In the genomic region with DNA sequence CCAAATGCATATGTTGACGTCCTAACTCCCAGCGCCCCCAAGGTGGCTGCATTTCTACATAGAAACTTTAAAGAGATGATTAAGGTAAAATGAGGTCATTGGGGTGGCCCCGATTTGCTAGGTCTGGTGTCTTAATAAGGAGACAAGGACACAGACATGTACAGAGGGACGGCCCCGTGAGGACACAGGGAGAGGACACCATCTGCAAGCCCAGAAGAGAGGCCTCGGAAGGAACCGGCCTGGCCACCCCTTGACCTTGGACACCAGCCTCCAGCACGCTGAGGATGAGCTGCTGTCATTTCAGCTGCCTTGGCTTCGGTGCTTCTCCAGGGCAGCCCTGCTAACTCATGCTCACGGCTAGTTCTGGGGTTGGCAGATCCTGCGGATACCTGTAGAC, we compare ENCODE assay signal across 27 cellular contexts.
DNase-seq lines count a peak whose midpoint lies in the region; ATAC-seq, FAIRE-seq and TF ChIP-seq lines count a peak whose summit lies in the region.
"Had no signal": no experiment of that assay in that cellular context is flagged by ENCODE, and none has a peak within 500 bp of the region (broad histone marks: within the 10 kb centered on the region; RNA-seq: fewer than 3 reads in every experiment).

No MANE protein-coding gene starts in this region.

- no peak overlapping the region for H3K4me3 ChIP-seq in right lobe of liver
- no peak overlapping the region for H3K4me3 ChIP-seq in HepG2 (replicated peaks in 1 of 3; ENCODE audit: insufficient read depth in 1 of 3, low read depth in 2 of 3, low read length in 3 of 3)
- H3K4me3 ChIP-seq in colonic mucosa = no peak overlapping the region
- H3K4me3 ChIP-seq: adrenal gland, body of pancreas, K562, ovary had no signal

- WGBS in right lobe of liver (ENCODE audit: insufficient coverage, low coverage, low lambda C conversion rate, missing lambda C conversion rate) = 74% methylated on average over 3 of the region's 11 CpGs
- WGBS in HepG2 (ENCODE audit: low lambda C conversion rate) = 22% methylated on average over 9 of the region's 11 CpGs

- no peak for TF ChIP-seq CTCF in right lobe of liver (IDR thresholded peaks at IDR 0.05)
- no peak for TF ChIP-seq CTCF in HepG2 (CRISPR knock-in tag; IDR thresholded peaks at IDR 0.05)
- no peak for TF ChIP-seq CTCF in colonic mucosa (IDR thresholded peaks at IDR 0.05)
- TF ChIP-seq CTCF in progenitor cell of endocrine pancreas (IDR thresholded peaks at IDR 0.05; ENCODE audit: unreplicated experiment) = no peak

- no peaks in the 10 kb centered on the region for H3K4me1 Mint-ChIP-seq in progenitor cell of endocrine pancreas (ENCODE audit: low read depth)
- H3K4me1 Mint-ChIP-seq: B cell had no signal

- TF ChIP-seq EP300 in HepG2 (IDR thresholded peaks at IDR 0.05; ENCODE audit: low read depth in 2 of 2, low read length in 2 of 2) = no peak
- TF ChIP-seq EP300 in HepG2 (CRISPR knock-in tag; IDR thresholded peaks at IDR 0.05; ENCODE audit: borderline replicate concordance) = no peak

- POLR2A ChIA-PET in HepG2 (lab: Yijun Ruan, JAX) = no interaction called here

- peaks cover 34% of the 10 kb centered on the region for H3K27me3 Mint-ChIP-seq in progenitor cell of endocrine pancreas

- TF ChIP-seq RAD21 in HepG2 (CRISPR knock-in tag; IDR thresholded peaks at IDR 0.05) = no peak

- H3K36me3 ChIP-seq in right lobe of liver (no peaks in the 10 kb centered on the region), HepG2 (replicated peaks in 1 of 2; ENCODE audit: control insufficient read depth in 1 of 2, insufficient read depth in 2 of 2, low read length in 2 of 2) (no peaks in the 10 kb centered on the region), colonic mucosa (no peaks in the 10 kb centered on the region)
- H3K36me3 ChIP-seq: adrenal gland, ovary had no signal

- CTCF ChIA-PET in HepG2 (lab: Yijun Ruan, JAX; ENCODE audit: low intra/inter-chr PET ratio, low total read pairs) = no interaction called here

- H4K20me1 ChIP-seq in HepG2 (ENCODE audit: insufficient read depth, low read length) = no peaks in the 10 kb centered on the region

- H3K27ac ChIP-seq in right lobe of liver (no peak overlapping the region), HepG2 (ENCODE audit: extremely low read length, insufficient read depth, low read length) (no peak overlapping the region), colonic mucosa (no peak overlapping the region)
- H3K27ac ChIP-seq: adrenal gland, body of pancreas, ovary had no signal

- no peaks in the 10 kb centered on the region for H3K79me2 ChIP-seq in HepG2 (ENCODE audit: insufficient read depth, low read length)

- TF ChIP-seq POLR2A in right lobe of liver (IDR thresholded peaks at IDR 0.05) (no peak), HepG2 (IDR thresholded peaks at IDR 0.05; ENCODE audit: insufficient read depth in 1 of 2, low read depth in 2 of 2, low read length in 2 of 2) (no peak)

- H3K27me3 ChIP-seq in right lobe of liver (no peaks in the 10 kb centered on the region), HepG2 (ENCODE audit: control insufficient read depth in 1 of 2, insufficient read depth in 2 of 2, low read length in 2 of 2) (peaks cover 13 to 64% of the 10 kb centered on the region in 2 experiments), colonic mucosa (no peaks in the 10 kb centered on the region)
- H3K27me3 ChIP-seq: adrenal gland, body of pancreas, ovary had no signal

- no peak overlapping the region for H2AFZ ChIP-seq in HepG2 (ENCODE audit: low read length)

- H3K4me3 Mint-ChIP-seq in progenitor cell of endocrine pancreas (ENCODE audit: low read depth) = no peak overlapping the region
- H3K4me3 Mint-ChIP-seq: activated CD8-positive, alpha-beta T cell treated with anti-CD3 and anti-CD28 coated beads for 36 hours; activated T-cell treated with anti-CD3 and anti-CD28 coated beads, Interleukin-2, amount 50 U/mL, for 24 hours; B cell had no signal

- H3K4me1 ChIP-seq in right lobe of liver (no peaks in the 10 kb centered on the region), HepG2 (ENCODE audit: insufficient read depth, low read length) (no peaks in the 10 kb centered on the region), colonic mucosa (no peaks in the 10 kb centered on the region)
- H3K4me1 ChIP-seq: adrenal gland, body of pancreas had no signal

- H3K27ac Mint-ChIP-seq in progenitor cell of endocrine pancreas = no peak overlapping the region
- H3K27ac Mint-ChIP-seq: activated CD8-positive, alpha-beta T cell treated with anti-CD3 and anti-CD28 coated beads for 36 hours; activated T-cell treated with anti-CD3 and anti-CD28 coated beads, Interleukin-2, amount 50 U/mL, for 24 hours; B cell; CD8-positive, alpha-beta memory T cell; mesothelial cell of epicardium had no signal

- no peaks in the 10 kb centered on the region for H3K36me3 Mint-ChIP-seq in progenitor cell of endocrine pancreas (ENCODE audit: insufficient read depth)
- H3K36me3 Mint-ChIP-seq: CD8-positive, alpha-beta memory T cell; mesothelial cell of epicardium; naive thymus-derived CD4-positive, alpha-beta T cell had no signal

- no peak overlapping the region for H3K4me2 ChIP-seq in HepG2 (ENCODE audit: low read depth, low read length)

- ATAC-seq in right lobe of liver = no peak
- no peak for ATAC-seq in HepG2
- no peak for ATAC-seq in HG03108 (IDR thresholded peaks at IDR 0.05; ENCODE audit: unreplicated experiment)
- ATAC-seq in SK-N-SH treated with all-trans-retinoic acid at 6 μM for 48 hours = no peak
- ATAC-seq: activated CD8-positive, alpha-beta T cell treated with anti-CD3 and anti-CD28 coated beads for 36 hours; body of pancreas; K562; left ventricle myocardium superior; naive thymus-derived CD4-positive, alpha-beta T cell had no signal

- in situ Hi-C loops in HepG2 (cut with HindIII; ENCODE audit: extremely low pct_ligation_motif_present, low pct_unique_long_range_greater_than_20kb) = no loop called here

- intact Hi-C loops in right lobe of liver (cut with DNase I) = no loop called here
- intact Hi-C loops in HepG2 (cut with micrococcal nuclease; ENCODE audit: unreplicated experiment) = no loop called here
- intact Hi-C loops in colonic mucosa (cut with DNase I) = no loop called here

- H3K9me3 ChIP-seq in right lobe of liver (no peaks in the 10 kb centered on the region), HepG2 (ENCODE audit: low read length) (no peaks in the 10 kb centered on the region), colonic mucosa (no peaks in the 10 kb centered on the region)
- H3K9me3 ChIP-seq: adrenal gland, body of pancreas, ovary had no signal

- peak in 2 of 3 donors; percentile 8 to 24 for DNase-seq in right lobe of liver
- DNase-seq in HepG2 (ENCODE audit: low spot score) = no peak
- DNase-seq in colonic mucosa = peak; percentile 6
- DNase-seq in progenitor cell of endocrine pancreas (ENCODE audit: low spot score, unreplicated experiment) = peak; percentile 6
- no peak for DNase-seq in NCI-H226
- DNase-seq: activated CD8-positive, alpha-beta T cell treated with anti-CD3 and anti-CD28 coated beads for 36 hours; activated naive CD4-positive, alpha-beta T cell; body of pancreas; cerebellar nuclear complex; left ventricle myocardium superior; NCI-H1092 treated with DMSO at 0.1 percent for 48 hours; NCI-H187; NCI-H69; SIG-M5; stimulated activated CD4-positive, alpha-beta T cell treated with anti-CD3 and anti-CD28 coated beads, Interleukin-4, amount 100 ng/mL, for 1 hour; stimulated activated naive CD4-positive, alpha-beta T cell; SW 1271 had no signal

- BruUV-seq in HepG2 (replicated peaks; lab: Mats Ljungman, UMichigan) = no TSS peak

- no peak for FAIRE-seq in HepG2 (lab: Jason Lieb, UNC)
- FAIRE-seq: K562 had no signal

- H3K9ac ChIP-seq in HepG2 (ENCODE audit: insufficient read depth, low read depth, low read length) (no peak overlapping the region), colonic mucosa (ENCODE audit: low read depth in 2 of 2, low read length in 2 of 2) (no peak overlapping the region)

- no peaks in the 10 kb centered on the region for H3K9me3 Mint-ChIP-seq in progenitor cell of endocrine pancreas (ENCODE audit: low read depth)
- H3K9me3 Mint-ChIP-seq: activated CD8-positive, alpha-beta T cell treated with anti-CD3 and anti-CD28 coated beads for 36 hours; activated T-cell treated with anti-CD3 and anti-CD28 coated beads, Interleukin-2, amount 50 U/mL, for 24 hours; CD8-positive, alpha-beta memory T cell; mesothelial cell of epicardium; naive thymus-derived CD4-positive, alpha-beta T cell had no signal

TF ChIP-seq in HepG2, 621 proteins besides CTCF, POLR2A, EP300 and RAD21 (continues in another document):
- TF ChIP-seq NR2F1 (CRISPR knock-in tag; IDR thresholded peaks at IDR 0.05) (no peak), KDM3A (CRISPR knock-in tag; IDR thresholded peaks at IDR 0.05; ENCODE audit: low read depth) (no peak), ZSCAN31 (CRISPR knock-in tag; IDR thresholded peaks at IDR 0.05; ENCODE audit: low read depth) (no peak)
- TF ChIP-seq, protein P1, sequence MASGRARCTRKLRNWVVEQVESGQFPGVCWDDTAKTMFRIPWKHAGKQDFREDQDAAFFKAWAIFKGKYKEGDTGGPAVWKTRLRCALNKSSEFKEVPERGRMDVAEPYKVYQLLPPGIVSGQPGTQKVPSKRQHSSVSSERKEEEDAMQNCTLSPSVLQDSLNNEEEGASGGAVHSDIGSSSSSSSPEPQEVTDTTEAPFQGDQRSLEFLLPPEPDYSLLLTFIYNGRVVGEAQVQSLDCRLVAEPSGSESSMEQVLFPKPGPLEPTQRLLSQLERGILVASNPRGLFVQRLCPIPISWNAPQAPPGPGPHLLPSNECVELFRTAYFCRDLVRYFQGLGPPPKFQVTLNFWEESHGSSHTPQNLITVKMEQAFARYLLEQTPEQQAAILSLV (CRISPR knock-in tag; IDR thresholded peaks at IDR 0.05; ENCODE audit: borderline replicate concordance) = no peak

TF ChIP-seq in SK-N-SH treated with all-trans-retinoic acid at 6 μM for 48 hours, 23 proteins besides CTCF, POLR2A, EP300 and RAD21:
- TF ChIP-seq ZNF565 (CRISPR knock-in tag; conservative IDR thresholded peaks at IDR 0.05; ENCODE audit: low read depth) (no peak), ARNTL (CRISPR knock-in tag; IDR thresholded peaks at IDR 0.05; ENCODE audit: borderline replicate concordance, low read depth) (no peak), PPARA (CRISPR knock-in tag; IDR thresholded peaks at IDR 0.05; ENCODE audit: borderline replicate concordance) (no peak), ZFP3 (CRISPR knock-in tag; IDR thresholded peaks at IDR 0.05) (no peak), TOX (CRISPR knock-in tag; IDR thresholded peaks at IDR 0.05; ENCODE audit: borderline replicate concordance) (no peak)
- TF ChIP-seq, protein P2, sequence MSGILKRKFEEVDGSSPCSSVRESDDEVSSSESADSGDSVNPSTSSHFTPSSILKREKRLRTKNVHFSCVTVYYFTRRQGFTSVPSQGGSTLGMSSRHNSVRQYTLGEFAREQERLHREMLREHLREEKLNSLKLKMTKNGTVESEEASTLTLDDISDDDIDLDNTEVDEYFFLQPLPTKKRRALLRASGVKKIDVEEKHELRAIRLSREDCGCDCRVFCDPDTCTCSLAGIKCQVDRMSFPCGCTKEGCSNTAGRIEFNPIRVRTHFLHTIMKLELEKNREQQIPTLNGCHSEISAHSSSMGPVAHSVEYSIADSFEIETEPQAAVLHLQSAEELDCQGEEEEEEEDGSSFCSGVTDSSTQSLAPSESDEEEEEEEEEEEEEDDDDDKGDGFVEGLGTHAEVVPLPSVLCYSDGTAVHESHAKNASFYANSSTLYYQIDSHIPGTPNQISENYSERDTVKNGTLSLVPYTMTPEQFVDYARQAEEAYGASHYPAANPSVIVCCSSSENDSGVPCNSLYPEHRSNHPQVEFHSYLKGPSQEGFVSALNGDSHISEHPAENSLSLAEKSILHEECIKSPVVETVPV (CRISPR knock-in tag; IDR thresholded peaks at IDR 0.05) = no peak

Comparison
In these comparisons a context has a peak if more than half of its experiments do, and no peak if none do; other contexts are left out.
1. DNase-seq: peak in right lobe of liver (2 of 3), colonic mucosa (single experiment) and progenitor cell of endocrine pancreas (single experiment); none in HepG2 (single experiment) and NCI-H226 (single experiment).